ENCODE assay signal across 11 cellular contexts in genomic region chr20:1819311-1820136, GRCh38.
DNase-seq lines count a peak whose midpoint lies in the region; ATAC-seq lines count a peak whose summit lies in the region.
"Had no signal": no experiment of that assay in that cellular context is flagged by ENCODE, and none has a peak within 500 bp of the region (broad histone marks: within the 10 kb centered on the region; RNA-seq: fewer than 3 reads in every experiment).

No MANE protein-coding gene starts in this region.

- 90 to 92% methylated on average over 14 of the region's 14 CpGs for WGBS in GM23248 (ENCODE audit: low coverage in 1 of 2, low lambda C conversion rate in 2 of 2, missing lambda C conversion rate in 2 of 2), 2 experiments

- no peak overlapping the region for H3K27ac ChIP-seq in GM23248
- H3K27ac ChIP-seq: VCaP had no signal

- ATAC-seq in sciatic nerve (peak; percentile 50), GM19035 (IDR thresholded peaks at IDR 0.05; ENCODE audit: unreplicated experiment) (no peak)
- ATAC-seq: natural killer cell treated with Interleukin-12 subunit alpha and Interleukin-12 subunit beta and Interleukin-15 and Interleukin-18, amount 100 ng/mL, for 72 hours had no signal

- in situ Hi-C loops in GM23248 (cut with MboI), result no loop called here

- intact Hi-C loops in sciatic nerve (cut with DNase I), result no loop called here

- H3K27me3 ChIP-seq in NT2/D1 (ENCODE audit: insufficient read depth, insufficient read length) (no peaks in the 10 kb centered on the region), GM23248 (replicated peaks; ENCODE audit: insufficient read depth) (no peaks in the 10 kb centered on the region)

- no peaks in the 10 kb centered on the region for H4K20me1 ChIP-seq in GM23248 (ENCODE audit: insufficient read depth)

- H3K36me3 ChIP-seq in NT2/D1 (ENCODE audit: insufficient read depth, insufficient read length, low read length) (no peaks in the 10 kb centered on the region), GM23248 (ENCODE audit: low read depth) (no peaks in the 10 kb centered on the region)

- DNase-seq in GF-D8 (lab: John Stamatoyannopoulos, UW) (peak; percentile 10), NT2/D1 (ENCODE audit: low read depth, low spot score) (peak; percentile 52), iPS-NIHi11 (ENCODE audit: low spot score) (peak; percentile 56), sciatic nerve (ENCODE audit: low spot score) (no peak), NCI-H146 treated with DMSO at 0.1 percent for 48 hours (lab: John Stamatoyannopoulos, UW; ENCODE audit: unreplicated experiment) (no peak), GOT3 (lab: John Stamatoyannopoulos, UW) (no peak), GM23248 (no peak)
- DNase-seq: KG1 had no signal

- peaks cover 10% of the 10 kb centered on the region for H3K4me1 ChIP-seq in NT2/D1 (ENCODE audit: insufficient read depth, insufficient read length)
- peaks cover 49% of the 10 kb centered on the region for H3K4me1 ChIP-seq in GM23248 (ENCODE audit: insufficient read depth)

- H3K4me2 ChIP-seq in GM23248 (ENCODE audit: unreplicated experiment), result no peak overlapping the region

- no peak overlapping the region for H3K4me3 ChIP-seq in NT2/D1 (ENCODE audit: insufficient read length, low read depth)
- no peak overlapping the region for H3K4me3 ChIP-seq in GM23248

- no peaks in the 10 kb centered on the region for H3K79me2 ChIP-seq in GM23248 (ENCODE audit: insufficient read depth)

- H2AFZ ChIP-seq in GM23248, result no peak overlapping the region

- no peaks in the 10 kb centered on the region; the same call in 1 of the 2 replicates for H3K9me3 ChIP-seq in NT2/D1 (ENCODE audit: insufficient read depth, low read length)
- no peaks in the 10 kb centered on the region for H3K9me3 ChIP-seq in GM23248 (ENCODE audit: low read depth)

- H3F3A ChIP-seq in GM23248 (ENCODE audit: insufficient read depth), result peaks cover 29% of the 10 kb centered on the region

- H3K9ac ChIP-seq in NT2/D1 (ENCODE audit: insufficient read length, low read depth) (no peak overlapping the region), GM23248 (no peak overlapping the region)

- H3K9me2 ChIP-seq in GM23248 (ENCODE audit: insufficient read depth), result no peaks in the 10 kb centered on the region

Comparison
In these comparisons a context has a peak if more than half of its experiments do, and no peak if none do; other contexts are left out.
1. DNase-seq: peak in GF-D8 (single experiment), NT2/D1 (single experiment) and iPS-NIHi11 (single experiment); none in sciatic nerve (single experiment), NCI-H146 treated with DMSO at 0.1 percent for 48 hours (single experiment), GOT3 (single experiment) and GM23248 (single experiment).